In genomic region chr14:30355431-30355913, GRCh38 we compare ENCODE assay signal across 10 cellular contexts.
DNase-seq lines count a peak whose midpoint lies in the region; ATAC-seq and TF ChIP-seq lines count a peak whose summit lies in the region.
"Had no signal": no experiment of that assay in that cellular context is flagged by ENCODE, and none has a peak within 500 bp of the region (broad histone marks: within the 10 kb centered on the region; RNA-seq: fewer than 3 reads in every experiment).

No MANE protein-coding gene starts in this region.

- TF ChIP-seq POLR2A in ovary (IDR thresholded peaks at IDR 0.05), result no peak

- TF ChIP-seq EP300 in ovary (IDR thresholded peaks at IDR 0.05), result no peak

- 20 to 36% (median 25%) methylated on average over 5 of the region's 5 CpGs for WGBS in ovary, 3 donors

- intact Hi-C loops in ovary (cut with DNase I), result no loop called here

- no peak overlapping the region for H3K4me3 ChIP-seq in ovary

- H3K36me3 ChIP-seq in ovary, result no peaks in the 10 kb centered on the region

- H3K9me3 ChIP-seq in ovary, result no peaks in the 10 kb centered on the region

- H3K27ac Mint-ChIP-seq in T-helper 2 cell treated with Interferon-gamma antibody and Interleukin-4, amounts not matched to agents 5 μg/mL and 100 μg/mL, for 36 hours, result peak overlapping the region; percentile 27
- H3K27ac Mint-ChIP-seq: natural killer cell had no signal

- peak; percentile 2 for DNase-seq in A172 (ENCODE audit: low spot score)
- DNase-seq in T-helper 2 cell treated with Interferon-gamma antibody and Interleukin-4, amounts not matched to agents 5 μg/mL and 100 μg/mL, for 36 hours (ENCODE audit: low spot score), result peak; percentile 58
- no peak for DNase-seq in epidermal melanocyte (ENCODE audit: insufficient read length, low spot score)
- DNase-seq in ovary, result no peak
- DNase-seq in activated gamma-delta T cell (lab: John Stamatoyannopoulos, UW), result no peak
- no peak for DNase-seq in ecto neural progenitor cell (ENCODE audit: low spot score)
- DNase-seq: natural killer cell, PC-3 had no signal

- no peaks in the 10 kb centered on the region for H3K36me3 Mint-ChIP-seq in T-helper 2 cell treated with Interferon-gamma antibody and Interleukin-4, amounts not matched to agents 5 μg/mL and 100 μg/mL, for 36 hours (ENCODE audit: low read depth)
- H3K36me3 Mint-ChIP-seq: natural killer cell had no signal

- H3K27ac ChIP-seq in ovary, result no peak overlapping the region

- ATAC-seq in GM18909 (IDR thresholded peaks at IDR 0.05; ENCODE audit: poor library complexity, unreplicated experiment) (peak; percentile 75), HG02973 (IDR thresholded peaks at IDR 0.05; ENCODE audit: unreplicated experiment) (peak; percentile 72)
- ATAC-seq: natural killer cell, PC-3 had no signal

- H3K9me3 Mint-ChIP-seq in T-helper 2 cell treated with Interferon-gamma antibody and Interleukin-4, amounts not matched to agents 5 μg/mL and 100 μg/mL, for 36 hours, result no peaks in the 10 kb centered on the region

- H3K27me3 Mint-ChIP-seq in T-helper 2 cell treated with Interferon-gamma antibody and Interleukin-4, amounts not matched to agents 5 μg/mL and 100 μg/mL, for 36 hours (ENCODE audit: low read depth), result no peaks in the 10 kb centered on the region

- H3K4me1 Mint-ChIP-seq in T-helper 2 cell treated with Interferon-gamma antibody and Interleukin-4, amounts not matched to agents 5 μg/mL and 100 μg/mL, for 36 hours (ENCODE audit: low read depth), result peaks cover 10% of the 10 kb centered on the region
- H3K4me1 Mint-ChIP-seq: natural killer cell had no signal

- no peaks in the 10 kb centered on the region for H3K4me1 ChIP-seq in ovary (ENCODE audit: insufficient read depth)

- no peaks in the 10 kb centered on the region for H3K27me3 ChIP-seq in ovary

- no peak for TF ChIP-seq CTCF in ovary (IDR thresholded peaks at IDR 0.05)

- no peak overlapping the region for H3K4me3 Mint-ChIP-seq in T-helper 2 cell treated with Interferon-gamma antibody and Interleukin-4, amounts not matched to agents 5 μg/mL and 100 μg/mL, for 36 hours
- H3K4me3 Mint-ChIP-seq: natural killer cell had no signal

Comparison
In these comparisons a context has a peak if more than half of its experiments do, and no peak if none do; other contexts are left out.
1. DNase-seq: peak in A172 (single experiment) and T-helper 2 cell treated with Interferon-gamma antibody and Interleukin-4, amounts not matched to agents 5 μg/mL and 100 μg/mL, for 36 hours (single experiment); none in epidermal melanocyte (single experiment), ovary (0 of 5), activated gamma-delta T cell (single experiment) and ecto neural progenitor cell (single experiment).